ENCODE assay signal across 1 cellular context in the genomic region with DNA sequence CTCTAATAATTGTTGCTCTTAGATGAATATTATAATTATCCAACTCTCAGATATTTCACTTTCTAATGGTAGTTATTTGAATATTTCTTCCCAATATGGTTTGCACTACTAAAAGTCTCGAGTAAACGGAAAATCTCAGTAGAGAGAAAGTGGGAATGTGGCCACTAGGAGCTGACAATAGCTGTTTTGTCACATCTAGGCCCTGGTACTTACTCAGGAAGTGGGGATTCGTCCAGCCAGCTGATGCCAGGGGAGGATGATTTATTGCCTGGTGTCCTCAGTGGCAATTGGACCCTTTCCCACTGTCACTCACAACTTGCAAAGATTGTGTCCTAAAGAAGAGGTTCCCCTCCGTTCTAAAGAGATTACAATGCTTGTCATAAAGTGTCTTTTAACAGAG.
TF ChIP-seq lines count a peak whose summit lies in the region.

No MANE protein-coding gene starts in this region.

TF ChIP-seq in H1, 55 proteins besides CTCF, POLR2A, EP300 and RAD21:
- TF ChIP-seq NANOG (IDR thresholded peaks at IDR 0.05; ENCODE audit: insufficient read depth, low read depth, low read length, poor library complexity, severe bottlenecking), result no peak
- no peak for TF ChIP-seq CBX5 (IDR thresholded peaks at IDR 0.05; ENCODE audit: low read depth, low read length)
- no peak for TF ChIP-seq CTBP2 (IDR thresholded peaks at IDR 0.05; ENCODE audit: borderline replicate concordance, insufficient read depth, insufficient read length, low read length)
- TF ChIP-seq ASH2L (IDR thresholded peaks at IDR 0.05; ENCODE audit: low read length), result no peak
- no peak for TF ChIP-seq RNF2 (IDR thresholded peaks at IDR 0.05; ENCODE audit: borderline replicate concordance, low read depth, low read length, missing control alignments, poor library complexity, severe bottlenecking)
- TF ChIP-seq, protein P1, sequence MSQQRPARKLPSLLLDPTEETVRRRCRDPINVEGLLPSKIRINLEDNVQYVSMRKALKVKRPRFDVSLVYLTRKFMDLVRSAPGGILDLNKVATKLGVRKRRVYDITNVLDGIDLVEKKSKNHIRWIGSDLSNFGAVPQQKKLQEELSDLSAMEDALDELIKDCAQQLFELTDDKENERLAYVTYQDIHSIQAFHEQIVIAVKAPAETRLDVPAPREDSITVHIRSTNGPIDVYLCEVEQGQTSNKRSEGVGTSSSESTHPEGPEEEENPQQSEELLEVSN (IDR thresholded peaks at IDR 0.05), result no peak
TF ChIP-seq in H1: peak in this region for 0.
